In the genomic region with DNA sequence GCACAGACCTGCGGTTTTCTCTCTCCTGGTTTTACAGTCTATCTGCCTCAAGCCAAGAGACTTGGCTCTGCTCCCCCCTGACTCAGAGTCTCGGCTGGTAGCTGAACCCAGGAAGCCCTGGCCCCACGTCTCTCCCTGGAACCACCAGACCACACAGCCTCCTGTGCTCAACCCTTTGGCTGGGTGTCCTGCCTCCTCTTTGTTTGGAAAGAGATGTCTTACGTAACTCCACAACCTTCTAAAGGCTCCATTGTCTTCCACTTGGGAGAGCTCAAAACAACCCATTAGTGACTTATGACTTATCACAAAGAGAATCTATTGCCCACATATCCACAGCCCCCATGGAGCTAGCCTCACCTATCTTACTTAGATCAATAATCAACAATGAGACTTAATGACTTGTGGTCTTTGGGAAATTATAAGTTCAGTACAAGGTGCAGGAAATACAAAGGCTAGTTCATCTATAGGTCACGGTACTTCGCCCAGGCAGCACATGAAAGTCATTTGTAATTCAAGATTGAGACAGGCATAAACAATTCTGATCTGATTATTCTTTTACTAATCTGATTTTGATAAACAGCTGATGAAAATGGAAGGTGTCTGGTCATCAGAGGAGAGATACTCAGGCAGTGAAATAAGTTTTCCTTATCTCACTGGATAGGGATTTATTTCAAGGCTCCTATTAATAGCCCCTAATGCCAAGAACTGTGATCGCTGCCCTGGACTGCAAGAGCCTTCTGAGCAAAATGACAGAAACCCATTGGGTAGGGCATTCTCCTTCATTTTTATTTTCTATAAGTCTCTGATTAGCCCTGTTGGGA, we compare ENCODE assay signal across 2 cellular contexts.
TF ChIP-seq lines count a peak whose summit lies in the region.

No MANE protein-coding gene starts in this region.

TF ChIP-seq in Ishikawa, 13 proteins besides CTCF, POLR2A, EP300 and RAD21 (continued from another document):
- 0 out of 2 replicates have a peak, but pooled peaks have one; percentile 3 for TF ChIP-seq TEAD4 (IDR thresholded peaks at IDR 0.05)
- TF ChIP-seq, protein P1, sequence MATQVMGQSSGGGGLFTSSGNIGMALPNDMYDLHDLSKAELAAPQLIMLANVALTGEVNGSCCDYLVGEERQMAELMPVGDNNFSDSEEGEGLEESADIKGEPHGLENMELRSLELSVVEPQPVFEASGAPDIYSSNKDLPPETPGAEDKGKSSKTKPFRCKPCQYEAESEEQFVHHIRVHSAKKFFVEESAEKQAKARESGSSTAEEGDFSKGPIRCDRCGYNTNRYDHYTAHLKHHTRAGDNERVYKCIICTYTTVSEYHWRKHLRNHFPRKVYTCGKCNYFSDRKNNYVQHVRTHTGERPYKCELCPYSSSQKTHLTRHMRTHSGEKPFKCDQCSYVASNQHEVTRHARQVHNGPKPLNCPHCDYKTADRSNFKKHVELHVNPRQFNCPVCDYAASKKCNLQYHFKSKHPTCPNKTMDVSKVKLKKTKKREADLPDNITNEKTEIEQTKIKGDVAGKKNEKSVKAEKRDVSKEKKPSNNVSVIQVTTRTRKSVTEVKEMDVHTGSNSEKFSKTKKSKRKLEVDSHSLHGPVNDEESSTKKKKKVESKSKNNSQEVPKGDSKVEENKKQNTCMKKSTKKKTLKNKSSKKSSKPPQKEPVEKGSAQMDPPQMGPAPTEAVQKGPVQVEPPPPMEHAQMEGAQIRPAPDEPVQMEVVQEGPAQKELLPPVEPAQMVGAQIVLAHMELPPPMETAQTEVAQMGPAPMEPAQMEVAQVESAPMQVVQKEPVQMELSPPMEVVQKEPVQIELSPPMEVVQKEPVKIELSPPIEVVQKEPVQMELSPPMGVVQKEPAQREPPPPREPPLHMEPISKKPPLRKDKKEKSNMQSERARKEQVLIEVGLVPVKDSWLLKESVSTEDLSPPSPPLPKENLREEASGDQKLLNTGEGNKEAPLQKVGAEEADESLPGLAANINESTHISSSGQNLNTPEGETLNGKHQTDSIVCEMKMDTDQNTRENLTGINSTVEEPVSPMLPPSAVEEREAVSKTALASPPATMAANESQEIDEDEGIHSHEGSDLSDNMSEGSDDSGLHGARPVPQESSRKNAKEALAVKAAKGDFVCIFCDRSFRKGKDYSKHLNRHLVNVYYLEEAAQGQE (IDR thresholded peaks at IDR 0.05; ENCODE audit: low read depth) = no peak
- TF ChIP-seq TCF12 (IDR thresholded peaks at IDR 0.05; ENCODE audit: low read depth) = peak; percentile 65
- TF ChIP-seq YY1 (IDR thresholded peaks at IDR 0.05; ENCODE audit: low read depth) = no peak
- peak; percentile 87 for TF ChIP-seq CEBPB (IDR thresholded peaks at IDR 0.05)
- peak; percentile 46; the same call in 1 of the 2 replicates for TF ChIP-seq FOXM1 (IDR thresholded peaks at IDR 0.05; ENCODE audit: borderline replicate concordance, low read depth)
- TF ChIP-seq EGR1 (IDR thresholded peaks at IDR 0.05) = no peak

TF ChIP-seq in K562, 482 proteins besides CTCF, POLR2A, EP300 and RAD21 (continued from another document):
- TF ChIP-seq ZBTB2 (IDR thresholded peaks at IDR 0.05) (no peak), CC2D1A (IDR thresholded peaks at IDR 0.05) (no peak), NFE2L1 (tag; IDR thresholded peaks at IDR 0.05; ENCODE audit: borderline replicate concordance, low read depth) (no peak), HDAC2 (IDR thresholded peaks at IDR 0.05) (no peak)
